Comparison of ENCODE assay signal across 9 cellular contexts in genomic region chr3:100496711-100497261, GRCh38. TPM values are rescaled to one million over a fixed set of nuclear protein-coding genes. Genes with fewer than 3 reads are reported as not detected.
DNase-seq lines count a peak whose midpoint lies in the region; ATAC-seq and TF ChIP-seq lines count a peak whose summit lies in the region.
"Had no signal": no experiment of that assay in that cellular context is flagged by ENCODE, and none has a peak within 500 bp of the region (broad histone marks: within the 10 kb centered on the region; RNA-seq: fewer than 3 reads in every experiment).

No MANE protein-coding gene starts in this region.

- peaks cover 81% of the 10 kb centered on the region for H3K79me2 ChIP-seq in GM23248 (ENCODE audit: insufficient read depth)

- H4K20me1 ChIP-seq in GM23248 (ENCODE audit: insufficient read depth), result no peaks in the 10 kb centered on the region

- DNase-seq in GM12865 (ENCODE audit: low read depth) (peak; percentile 67), GM23248 (peak; percentile 60), LHCN-M2 (ENCODE audit: low read depth) (peak; percentile 62), fibroblast of pulmonary artery (ENCODE audit: low read depth) (peak; percentile 75), NCI-H2029 (lab: John Stamatoyannopoulos, UW) (no peak), Right ventricle myocardium inferior (ENCODE audit: missing footprints) (no peak), NCI-H1092 (lab: John Stamatoyannopoulos, UW) (no peak)
- DNase-seq: activated gamma-delta T cell treated with Interleukin-2 at 50 U/mL for 16 hours had no signal

- H3K36me3 ChIP-seq in GM23248 (ENCODE audit: low read depth), result no peaks in the 10 kb centered on the region

- H3K9me2 ChIP-seq in GM23248 (ENCODE audit: insufficient read depth), result no peaks in the 10 kb centered on the region

- TF ChIP-seq CTCF in GM12865 (IDR thresholded peaks at IDR 0.05; ENCODE audit: insufficient read depth, low read depth, low read length, missing control alignments), result no peak
- TF ChIP-seq CTCF in fibroblast of pulmonary artery (IDR thresholded peaks at IDR 0.05; ENCODE audit: low read length, missing control alignments), result no peak

- H3K9me3 ChIP-seq in GM23248 (ENCODE audit: low read depth), result no peaks in the 10 kb centered on the region

- ATAC-seq in Right ventricle myocardium inferior, result no peak
- ATAC-seq in GM19397 (IDR thresholded peaks at IDR 0.05; ENCODE audit: unreplicated experiment), result no peak

- H3F3A ChIP-seq in GM23248 (ENCODE audit: insufficient read depth), result peaks cover 31% of the 10 kb centered on the region

- H3K4me3 ChIP-seq in GM12865 (ENCODE audit: low read depth, low read length) (no peak overlapping the region), GM23248 (no peak overlapping the region), fibroblast of pulmonary artery (replicated peaks; ENCODE audit: low read depth, low read length) (no peak overlapping the region)

- H3K27ac ChIP-seq in GM23248, result peak overlapping the region; percentile 32

- in situ Hi-C loops in GM23248 (cut with MboI), result no loop called here

- peaks cover 46% of the 10 kb centered on the region for H3K4me1 ChIP-seq in GM23248 (ENCODE audit: insufficient read depth)

- intact Hi-C loops in Right ventricle myocardium inferior (cut with DNase I), result no loop called here

- peak overlapping the region; percentile 36 for H3K4me2 ChIP-seq in GM23248 (ENCODE audit: unreplicated experiment)

- no peak overlapping the region for H3K9ac ChIP-seq in GM23248

- no peaks in the 10 kb centered on the region for H3K27me3 ChIP-seq in GM23248 (replicated peaks; ENCODE audit: insufficient read depth)

- no peak overlapping the region for H2AFZ ChIP-seq in GM23248

RNA-seq across cellular contexts. Expression of gene TMEM45A, which starts 4.4 kb away (rescaled TPM):
- 84.9 and 87.7 TPM in 2 replicates for total RNA-seq in GM23248 (2014; rRNA removed; shearing (Covaris generic))
- polyA plus RNA-seq in GM23248 (2016; fragmentation: Nextera tagmentation; extraction: Ambion mirVana), result 133 and 134 TPM in 2 replicates
- total RNA-seq in LHCN-M2 (2014; rRNA removed) (36.3 and 38.8 TPM in 2 replicates), Right ventricle myocardium inferior (8.0 TPM)
- polyA plus RNA-seq in LHCN-M2 (2012), result 49.4 TPM

Comparison
In these comparisons a context has a peak if more than half of its experiments do, and no peak if none do; other contexts are left out.
1. DNase-seq: peak in GM12865 (single experiment), GM23248 (single experiment), LHCN-M2 (single experiment) and fibroblast of pulmonary artery (single experiment); none in NCI-H2029 (single experiment), Right ventricle myocardium inferior (single experiment) and NCI-H1092 (single experiment).